In the genomic region with DNA sequence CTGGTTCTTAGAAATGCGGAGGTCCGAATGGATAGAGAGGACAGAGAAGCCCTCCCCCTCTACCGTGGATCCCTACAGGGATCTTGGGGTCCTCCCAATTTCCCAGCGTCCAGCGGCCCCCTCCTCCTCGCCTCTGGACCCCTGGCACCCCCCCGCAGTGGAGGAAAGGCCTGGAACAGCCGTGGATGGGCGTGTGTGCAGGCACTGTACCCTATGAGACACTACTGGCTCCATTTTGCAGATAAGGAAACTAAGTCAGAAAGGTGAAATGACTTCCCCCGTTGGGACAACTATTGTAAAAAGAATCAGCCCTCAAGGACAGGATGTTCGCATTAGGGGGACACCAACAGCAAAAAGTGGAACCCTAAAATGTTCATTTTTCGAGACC, we compare ENCODE assay signal across 8 cellular contexts. TPM values are rescaled to one million over a fixed set of nuclear protein-coding genes. Genes with fewer than 3 reads are reported as not detected.
A peak's percentile ranks its signal among the peaks of the same experiment; 100 is the strongest.
DNase-seq lines count a peak whose midpoint lies in the region; ATAC-seq and TF ChIP-seq lines count a peak whose summit lies in the region.

No MANE protein-coding gene starts in this region.

- H3K27ac ChIP-seq in left ventricle myocardium inferior (replicated peaks) (peak overlapping the region; percentile 90), right cardiac atrium (ENCODE audit: low read length) (no peak overlapping the region), caudate nucleus (ENCODE audit: low read depth, low read length) (peak overlapping the region; percentile 96), urinary bladder (ENCODE audit: low read depth) (peak overlapping the region; percentile 59)

- H3K27me3 ChIP-seq in left ventricle myocardium inferior (ENCODE audit: low read depth) (no peaks in the 10 kb centered on the region), right cardiac atrium (ENCODE audit: control insufficient read depth, insufficient read depth) (no peaks in the 10 kb centered on the region), mucosa of stomach (ENCODE audit: control insufficient read depth, insufficient read depth, low read length) (no peaks in the 10 kb centered on the region)

- peak overlapping the region; percentile 61 for H3K9ac ChIP-seq in mucosa of stomach (ENCODE audit: low read length)

- WGBS in right cardiac atrium: 25% methylated on average over 12 of the region's 12 CpGs
- WGBS in urinary bladder: 26% methylated on average over 12 of the region's 12 CpGs

- H3K36me3 ChIP-seq in left ventricle myocardium inferior: no peaks in the 10 kb centered on the region
- H3K36me3 ChIP-seq in mucosa of stomach (ENCODE audit: control insufficient read depth, insufficient read depth, low read length): no peaks in the 10 kb centered on the region
- no peaks in the 10 kb centered on the region for H3K36me3 ChIP-seq in urinary bladder (ENCODE audit: insufficient read depth)

- DNase-seq in left ventricle myocardium inferior (no peak), right cardiac atrium (no peak), caudate nucleus (lab: John Stamatoyannopoulos, UW) (no peak), NCI-H524 (lab: John Stamatoyannopoulos, UW) (no peak), NCI-H1092 treated with DMSO at 0.1 percent for 48 hours (lab: John Stamatoyannopoulos, UW) (no peak)

- TF ChIP-seq CTCF in left ventricle myocardium inferior (IDR thresholded peaks at IDR 0.05; ENCODE audit: borderline replicate concordance): no peak

- H3K9me3 ChIP-seq in left ventricle myocardium inferior (replicated peaks) (no peaks in the 10 kb centered on the region), right cardiac atrium (ENCODE audit: control insufficient read depth, low read length) (no peaks in the 10 kb centered on the region), mucosa of stomach (ENCODE audit: control insufficient read depth, low read length) (no peaks in the 10 kb centered on the region)

- no peak for TF ChIP-seq POLR2A in GM18505 (IDR thresholded peaks at IDR 0.05; ENCODE audit: borderline replicate concordance, extremely low read depth, insufficient read depth, insufficient read length)

- H3K4me1 ChIP-seq in left ventricle myocardium inferior (peaks cover 42% of the 10 kb centered on the region), right cardiac atrium (ENCODE audit: control insufficient read depth, insufficient read depth, low read length) (peaks cover 8% of the 10 kb centered on the region), mucosa of stomach (ENCODE audit: control insufficient read depth, insufficient read depth, low read length) (peaks cover 25% of the 10 kb centered on the region), urinary bladder (ENCODE audit: insufficient read depth) (no peaks in the 10 kb centered on the region)

- H3K4me3 ChIP-seq in left ventricle myocardium inferior (peak overlapping the region; percentile 97), right cardiac atrium (ENCODE audit: low read length) (no peak overlapping the region), mucosa of stomach (ENCODE audit: low read length) (peak overlapping the region; percentile 20), urinary bladder (ENCODE audit: low read depth, low read length) (peak overlapping the region; percentile 95)

- ATAC-seq in right cardiac atrium (no peak), GM18505 (IDR thresholded peaks at IDR 0.05; ENCODE audit: unreplicated experiment) (no peak)

- intact Hi-C loops in left ventricle myocardium inferior (cut with micrococcal nuclease): no loop called here
- intact Hi-C loops in right cardiac atrium (cut with DNase I): no loop called here

RNA-seq across cellular contexts. Expression of a gene that starts 0.9 kb away (rescaled TPM):
- 63.5 TPM for total RNA-seq in left ventricle myocardium inferior
- 10 to 100 TPM; 67.1 to 72.1 (median 70.0) TPM for total RNA-seq in right cardiac atrium
- 51.4 TPM for polyA plus RNA-seq in right cardiac atrium
- 59.6 TPM for total RNA-seq in urinary bladder
- polyA plus RNA-seq in urinary bladder: 90.6 TPM
